ENCODE assay signal across 18 cellular contexts in genomic region chr1:2031546-2032540, GRCh38. TPM values are rescaled to one million over a fixed set of nuclear protein-coding genes. Genes with fewer than 3 reads are reported as not detected.
"Had no signal": no experiment of that assay in that cellular context is flagged by ENCODE, and none has a peak within 500 bp of the region (broad histone marks: within the 10 kb centered on the region; RNA-seq: fewer than 3 reads in every experiment).

No MANE protein-coding gene starts in this region.

- H3K4me1 Mint-ChIP-seq: activated CD4-positive, alpha-beta memory T cell treated with anti-CD3 and anti-CD28 coated beads, Interleukin-2, amount 10 ng/mL, durations not matched to agents 7 days and 5 days; activated naive CD8-positive, alpha-beta T cell treated with anti-CD3 and anti-CD28 coated beads for 36 hours; naive thymus-derived CD4-positive, alpha-beta T cell; T-helper 17 cell had no signal

- H3K4me3 Mint-ChIP-seq: activated CD4-positive, alpha-beta memory T cell treated with anti-CD3 and anti-CD28 coated beads, Interleukin-2, amount 10 ng/mL, durations not matched to agents 7 days and 5 days; activated naive CD8-positive, alpha-beta T cell treated with anti-CD3 and anti-CD28 coated beads for 36 hours; naive thymus-derived CD4-positive, alpha-beta T cell; T-helper 17 cell; type B pancreatic cell had no signal

- H3K36me3 ChIP-seq: gastroesophageal sphincter, prostate gland had no signal

- FAIRE-seq: astrocyte had no signal

- H3K4me1 ChIP-seq: gastroesophageal sphincter, prostate gland had no signal

- ATAC-seq: activated CD4-positive, CD25-positive, alpha-beta regulatory T cell treated with anti-CD3 and anti-CD28 coated beads, Interleukin-2, amount 50 U/mL, for 24 hours; gastroesophageal sphincter; naive thymus-derived CD4-positive, alpha-beta T cell; sciatic nerve; T-helper 17 cell had no signal

- H3K36me3 Mint-ChIP-seq: activated naive CD8-positive, alpha-beta T cell treated with anti-CD3 and anti-CD28 coated beads for 36 hours; naive thymus-derived CD4-positive, alpha-beta T cell; type B pancreatic cell had no signal

- DNase-seq: activated CD4-positive, alpha-beta memory T cell treated with anti-CD3 and anti-CD28 coated beads, Interleukin-2, amount 10 ng/mL, durations not matched to agents 7 days and 5 days; activated gamma-delta T cell; activated naive CD8-positive, alpha-beta T cell treated with anti-CD3 and anti-CD28 coated beads for 36 hours; activated T-cell treated with anti-CD3 and anti-CD28 coated beads, Interleukin-2, amount 50 U/mL, for 48 hours; effector memory CD4-positive, alpha-beta T cell; naive thymus-derived CD4-positive, alpha-beta T cell; stimulated activated CD4-positive, alpha-beta T cell treated with anti-CD3 and anti-CD28 coated beads, Interleukin-2, amount 100 ng/mL, for 24 hours; stimulated activated naive CD4-positive, alpha-beta T cell; T-helper 17 cell had no signal

- H3K27ac Mint-ChIP-seq: activated CD4-positive, alpha-beta memory T cell treated with anti-CD3 and anti-CD28 coated beads, Interleukin-2, amount 10 ng/mL, durations not matched to agents 7 days and 5 days; activated naive CD8-positive, alpha-beta T cell treated with anti-CD3 and anti-CD28 coated beads for 36 hours; naive thymus-derived CD4-positive, alpha-beta T cell; T-helper 17 cell; type B pancreatic cell had no signal

- H3K9me3 ChIP-seq: gastroesophageal sphincter, prostate gland had no signal

- H3K4me3 ChIP-seq: coronary artery, gastroesophageal sphincter, prostate gland had no signal

- H3K9me3 Mint-ChIP-seq: activated CD4-positive, alpha-beta memory T cell treated with anti-CD3 and anti-CD28 coated beads, Interleukin-2, amount 10 ng/mL, durations not matched to agents 7 days and 5 days; activated naive CD8-positive, alpha-beta T cell treated with anti-CD3 and anti-CD28 coated beads for 36 hours; naive thymus-derived CD4-positive, alpha-beta T cell; type B pancreatic cell had no signal

- H3K27ac ChIP-seq: coronary artery, epithelial cell of prostate, gastroesophageal sphincter, prostate gland had no signal

- H3K27me3 Mint-ChIP-seq: activated CD4-positive, alpha-beta memory T cell treated with anti-CD3 and anti-CD28 coated beads, Interleukin-2, amount 10 ng/mL, durations not matched to agents 7 days and 5 days; activated naive CD8-positive, alpha-beta T cell treated with anti-CD3 and anti-CD28 coated beads for 36 hours; naive thymus-derived CD4-positive, alpha-beta T cell had no signal

RNA-seq across cellular contexts. Expression of gene GABRD, which starts 12.7 kb away (rescaled TPM):
- total RNA-seq: activated CD4-positive, alpha-beta memory T cell treated with anti-CD3 and anti-CD28 coated beads, Interleukin-2, amount 10 ng/mL, durations not matched to agents 7 days and 5 days; activated naive CD8-positive, alpha-beta T cell treated with anti-CD3 and anti-CD28 coated beads for 36 hours; astrocyte; sciatic nerve had no signal

RNA-seq across cellular contexts. Expression of gene CFAP74, which starts 28.3 kb away (rescaled TPM):
- total RNA-seq: activated CD4-positive, alpha-beta memory T cell treated with anti-CD3 and anti-CD28 coated beads, Interleukin-2, amount 10 ng/mL, durations not matched to agents 7 days and 5 days; astrocyte; lung microvascular endothelial cell; naive thymus-derived CD4-positive, alpha-beta T cell; T-helper 17 cell had no signal
- polyA plus RNA-seq: naive thymus-derived CD4-positive, alpha-beta T cell had no signal
